8 cellular contexts compared by ENCODE assay signal in the genomic region with DNA sequence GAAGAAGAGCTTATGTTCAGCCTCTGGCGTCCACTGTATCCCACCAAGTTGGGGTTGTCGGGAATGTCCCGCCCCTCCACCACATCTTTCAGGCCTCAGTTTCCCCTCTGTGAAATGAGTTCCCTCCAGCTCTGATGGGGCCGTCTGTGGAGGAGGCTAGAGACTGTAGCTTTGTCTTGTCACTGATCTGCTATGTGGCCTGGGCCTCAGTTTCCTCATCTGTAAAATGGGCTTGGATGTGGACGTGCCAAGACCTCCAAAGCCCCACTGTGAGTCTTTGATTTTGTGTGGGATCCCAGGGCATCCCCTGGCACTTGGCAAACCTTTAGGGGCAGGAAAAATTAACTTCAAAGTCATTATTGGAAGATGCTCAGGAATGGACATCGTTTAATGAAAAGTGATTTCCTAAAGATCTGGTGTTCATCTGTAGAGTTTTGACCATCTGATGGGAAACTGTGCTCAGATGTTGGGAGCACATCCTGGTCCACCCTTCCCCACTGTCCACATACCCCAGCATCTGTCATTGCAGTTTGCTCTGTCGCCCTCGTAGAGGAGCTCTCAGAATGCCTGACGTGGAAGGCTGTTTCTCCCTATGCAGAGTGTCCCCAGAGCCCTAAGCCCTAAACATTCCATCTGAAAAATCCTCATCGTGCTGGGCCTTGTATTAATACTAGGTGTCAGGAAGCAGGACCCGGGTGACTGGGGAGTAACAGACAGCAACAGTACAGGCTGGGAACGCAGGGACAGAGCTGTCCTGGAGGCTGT. TPM values are rescaled to one million over a fixed set of nuclear protein-coding genes. Genes with fewer than 3 reads are reported as not detected.
A peak's percentile ranks its signal among the peaks of the same experiment; 100 is the strongest.
DNase-seq lines count a peak whose midpoint lies in the region; TF ChIP-seq lines count a peak whose summit lies in the region.

No MANE protein-coding gene starts in this region.

- H3K9me3 ChIP-seq in CD8-positive, alpha-beta memory T cell (ENCODE audit: low read length) = no peaks in the 10 kb centered on the region
- H3K9me3 ChIP-seq in Loucy (ENCODE audit: insufficient read depth, low read depth, low read length) = no peaks in the 10 kb centered on the region

- CTCF ChIA-PET in CD8-positive, alpha-beta memory T cell (lab: Charles Lee) = interaction anchor here (0.8 to 8.5 kb wide), 6 partner anchors 10 to 535 kb away, joined by 3 to 73 read pairs (median 4); a partner anchor contains a TSS

- peaks cover 12% of the 10 kb centered on the region; the same call in 1 of the 2 replicates for H3F3A ChIP-seq in Loucy (ENCODE audit: low read depth)

- TF ChIP-seq CTCF in Loucy (conservative IDR thresholded peaks at IDR 0.05; ENCODE audit: low read length) = no peak
- no peak for TF ChIP-seq CTCF in osteocyte (IDR thresholded peaks at IDR 0.05)

- H3K4me3 Mint-ChIP-seq in CD8-positive, alpha-beta memory T cell = peak overlapping the region; percentile 68 to 91 (median 83)
- H3K4me3 Mint-ChIP-seq in dendritic cell treated with granulocyte-macrophage colony-stimulating factor and Interleukin-4, amounts not matched to agents 40 ng/mL and 50 ng/mL, for 4 days = peak overlapping the region; percentile 48
- H3K4me3 Mint-ChIP-seq in osteocyte (ENCODE audit: unreplicated experiment) = no peak overlapping the region

- peak overlapping the region; percentile 60 for H3K9ac ChIP-seq in Loucy (ENCODE audit: low read depth, low read length, poor library complexity, severe bottlenecking)

- H3K36me3 ChIP-seq in CD8-positive, alpha-beta memory T cell (ENCODE audit: insufficient read depth, low read length) = no peaks in the 10 kb centered on the region
- H3K36me3 ChIP-seq in Loucy (ENCODE audit: insufficient read depth, low read length) = no peaks in the 10 kb centered on the region

- peak overlapping the region; percentile 53 for H3K4me3 ChIP-seq in CD8-positive, alpha-beta memory T cell (ENCODE audit: low read length)
- H3K4me3 ChIP-seq in Loucy (ENCODE audit: low read length, poor library complexity, severe bottlenecking) = peak overlapping the region; percentile 53

- POLR2A ChIA-PET in CD8-positive, alpha-beta memory T cell (lab: Charles Lee) = interaction anchor here (6.2 kb wide), 1 partner anchor 27 kb away, joined by 66 read pairs; a partner anchor contains a TSS

- peaks cover 59% of the 10 kb centered on the region; the same call in 1 of the 2 replicates for H3K79me2 ChIP-seq in Loucy (ENCODE audit: insufficient read depth, low read length)

- H3K9me2 ChIP-seq in Loucy (replicated peaks; ENCODE audit: low read depth, low read length) = no peaks in the 10 kb centered on the region

- peaks cover 0 to 2% (median 0%) of the 10 kb centered on the region in 3 donors for H3K36me3 Mint-ChIP-seq in CD8-positive, alpha-beta memory T cell
- H3K36me3 Mint-ChIP-seq in dendritic cell treated with granulocyte-macrophage colony-stimulating factor and Interleukin-4, amounts not matched to agents 40 ng/mL and 50 ng/mL, for 4 days (ENCODE audit: low read depth) = peaks cover 69% of the 10 kb centered on the region
- H3K36me3 Mint-ChIP-seq in osteocyte (ENCODE audit: unreplicated experiment) = no peaks in the 10 kb centered on the region

- no peaks in the 10 kb centered on the region for H3K27me3 ChIP-seq in CD8-positive, alpha-beta memory T cell (ENCODE audit: insufficient read depth, low read length, poor library complexity, severe bottlenecking)
- H3K27me3 ChIP-seq in Loucy (ENCODE audit: insufficient read depth, low read length, poor library complexity, severe bottlenecking) = no peaks in the 10 kb centered on the region

- H3K4me1 ChIP-seq in CD8-positive, alpha-beta memory T cell (ENCODE audit: insufficient read depth, low read length) = peaks cover 98% of the 10 kb centered on the region
- peaks cover 44% of the 10 kb centered on the region for H3K4me1 ChIP-seq in Loucy (ENCODE audit: insufficient read depth, low read length, poor library complexity, severe bottlenecking)

- peak overlapping the region; percentile 88 for H3K4me2 ChIP-seq in Loucy (ENCODE audit: low read depth, low read length, poor library complexity, severe bottlenecking)

- H3K9me3 Mint-ChIP-seq in CD8-positive, alpha-beta memory T cell = no peaks in the 10 kb centered on the region
- H3K9me3 Mint-ChIP-seq in dendritic cell treated with granulocyte-macrophage colony-stimulating factor and Interleukin-4, amounts not matched to agents 40 ng/mL and 50 ng/mL, for 4 days = no peaks in the 10 kb centered on the region
- H3K9me3 Mint-ChIP-seq in osteocyte (ENCODE audit: unreplicated experiment) = no peaks in the 10 kb centered on the region

- peak overlapping the region; percentile 97 to 100 (median 100) for H3K27ac Mint-ChIP-seq in CD8-positive, alpha-beta memory T cell
- H3K27ac Mint-ChIP-seq in dendritic cell treated with granulocyte-macrophage colony-stimulating factor and Interleukin-4, amounts not matched to agents 40 ng/mL and 50 ng/mL, for 4 days = peak overlapping the region; percentile 93
- H3K27ac Mint-ChIP-seq in osteocyte (ENCODE audit: unreplicated experiment) = peak overlapping the region; percentile 57

- H4K20me1 ChIP-seq in Loucy (ENCODE audit: insufficient read depth, low read length, poor library complexity, severe bottlenecking) = peaks cover 6% of the 10 kb centered on the region

- intact Hi-C loops in dendritic cell treated with granulocyte-macrophage colony-stimulating factor and Interleukin-4, amounts not matched to agents 40 ng/mL and 50 ng/mL, for 4 days (cut with micrococcal nuclease) = no loop called here

- DNase-seq in CD8-positive, alpha-beta memory T cell = peak in 1 of 5 donors; percentile 46
- no peak for DNase-seq in osteocyte (ENCODE audit: extremely low spot score, unreplicated experiment)
- DNase-seq in GM19238 (ENCODE audit: insufficient read length, low spot score) = no peak
- no peak for DNase-seq in retina
- no peak for DNase-seq in NCI-H1436 (lab: John Stamatoyannopoulos, UW)
- DNase-seq in glomerular visceral epithelial cell (ENCODE audit: extremely low spot score) = no peak

- H3K4me1 Mint-ChIP-seq in CD8-positive, alpha-beta memory T cell = peaks cover 95 to 100% (median 99%) of the 10 kb centered on the region in 3 donors
- peaks cover 96% of the 10 kb centered on the region for H3K4me1 Mint-ChIP-seq in dendritic cell treated with granulocyte-macrophage colony-stimulating factor and Interleukin-4, amounts not matched to agents 40 ng/mL and 50 ng/mL, for 4 days (ENCODE audit: low read depth)
- H3K4me1 Mint-ChIP-seq in osteocyte (ENCODE audit: unreplicated experiment) = peaks cover 37% of the 10 kb centered on the region

- H2AFZ ChIP-seq in Loucy (ENCODE audit: low read length) = no peak overlapping the region

- peaks cover 0 to 3% of the 10 kb centered on the region in 2 donors for H3K27me3 Mint-ChIP-seq in CD8-positive, alpha-beta memory T cell
- no peaks in the 10 kb centered on the region for H3K27me3 Mint-ChIP-seq in dendritic cell treated with granulocyte-macrophage colony-stimulating factor and Interleukin-4, amounts not matched to agents 40 ng/mL and 50 ng/mL, for 4 days
- no peaks in the 10 kb centered on the region for H3K27me3 Mint-ChIP-seq in osteocyte (ENCODE audit: unreplicated experiment)

- H3K27ac ChIP-seq in CD8-positive, alpha-beta memory T cell (ENCODE audit: low read depth, low read length) = peak overlapping the region; percentile 93

RNA-seq across cellular contexts. Expression of a gene that starts 28.5 kb away (rescaled TPM):
- total RNA-seq in CD8-positive, alpha-beta memory T cell = 10 to 100 TPM; 44.5 to 44.6 TPM
- polyA plus RNA-seq in CD8-positive, alpha-beta memory T cell = 6.6 TPM
- 37.2 and 41.9 TPM in 2 replicates for total RNA-seq in osteocyte
